Comparison of ENCODE assay signal across 14 cellular contexts in genomic region chr2:110106642-110107041, GRCh38. TPM values are rescaled to one million over a fixed set of nuclear protein-coding genes. Genes with fewer than 3 reads are reported as not detected.
A peak's percentile ranks its signal among the peaks of the same experiment; 100 is the strongest.
DNase-seq lines count a peak whose midpoint lies in the region; ATAC-seq, FAIRE-seq and TF ChIP-seq lines count a peak whose summit lies in the region.
"Had no signal": no experiment of that assay in that cellular context is flagged by ENCODE, and none has a peak within 500 bp of the region (broad histone marks: within the 10 kb centered on the region; RNA-seq: fewer than 3 reads in every experiment).

No MANE protein-coding gene starts in this region.

- no peaks in the 10 kb centered on the region for H3K9me3 ChIP-seq in suprapubic skin
- no peaks in the 10 kb centered on the region for H3K9me3 ChIP-seq in effector memory CD4-positive, alpha-beta T cell (ENCODE audit: control insufficient read depth, low read length)

- ATAC-seq in GM21360 (IDR thresholded peaks at IDR 0.05; ENCODE audit: unreplicated experiment): no peak
- ATAC-seq: naive thymus-derived CD4-positive, alpha-beta T cell had no signal

- H3K27me3 ChIP-seq in suprapubic skin: no peaks in the 10 kb centered on the region
- peaks cover 4% of the 10 kb centered on the region for H3K27me3 ChIP-seq in effector memory CD4-positive, alpha-beta T cell (replicated peaks; ENCODE audit: control insufficient read depth, insufficient read depth, low read length, poor library complexity, severe bottlenecking)

- no peak overlapping the region for H3K4me3 ChIP-seq in suprapubic skin
- no peak overlapping the region for H3K4me3 ChIP-seq in effector memory CD4-positive, alpha-beta T cell (ENCODE audit: insufficient read depth, low read depth, low read length, poor library complexity, severe bottlenecking)

- TF ChIP-seq CTCF in suprapubic skin (IDR thresholded peaks at IDR 0.05): no peak

- FAIRE-seq in RCC 7860 (lab: Jason Lieb, UNC): no peak

- H3K36me3 ChIP-seq in suprapubic skin: no peaks in the 10 kb centered on the region
- H3K36me3 ChIP-seq in effector memory CD4-positive, alpha-beta T cell (ENCODE audit: control insufficient read depth, insufficient read depth, low read length): no peaks in the 10 kb centered on the region

- 67% methylated on average over 6 of the region's 6 CpGs for WGBS in suprapubic skin

- DNase-seq in H4 (ENCODE audit: low spot score) (peak; percentile 97), RCC 7860 (ENCODE audit: low spot score) (peak; percentile 52), fibroblast of gingiva (ENCODE audit: low read depth) (peak; percentile 27), suprapubic skin (ENCODE audit: low spot score in 2 of 2) (no peak), AG08395 (ENCODE audit: low spot score) (no peak)
- no peak for DNase-seq in effector memory CD4-positive, alpha-beta T cell
- no peak for DNase-seq in stimulated activated naive CD4-positive, alpha-beta T cell (lab: John Stamatoyannopoulos, UW)
- DNase-seq: hippocampal formation; naive thymus-derived CD4-positive, alpha-beta T cell; NCI-H446 treated with DMSO at 0.1 percent for 48 hours; stimulated activated CD4-positive, alpha-beta T cell treated with anti-CD3 and anti-CD28 coated beads, Interleukin-12 subunit alpha, Interleukin-12 subunit beta, amount 100 ng/mL, for 4 hours; stimulated activated naive CD8-positive, alpha-beta T cell treated with anti-CD3 and anti-CD28 coated beads, Interleukin-15, Interleukin-2, amounts not matched to agents 100 U/mL and 50 U/mL, for 24 hours had no signal

- peak overlapping the region; percentile 28 for H3K27ac ChIP-seq in suprapubic skin
- H3K27ac ChIP-seq in effector memory CD4-positive, alpha-beta T cell (ENCODE audit: insufficient read depth, low read length, poor library complexity, severe bottlenecking): no peak overlapping the region

- peaks cover 38% of the 10 kb centered on the region for H3K4me1 ChIP-seq in suprapubic skin
- H3K4me1 ChIP-seq in effector memory CD4-positive, alpha-beta T cell (ENCODE audit: control insufficient read depth, insufficient read depth, low read length, poor library complexity, severe bottlenecking): no peaks in the 10 kb centered on the region

- no peak for TF ChIP-seq POLR2A in suprapubic skin (IDR thresholded peaks at IDR 0.05)

- TF ChIP-seq EP300 in suprapubic skin (IDR thresholded peaks at IDR 0.05): no peak

RNA-seq across cellular contexts. Expression of gene MALL, which starts 9.0 kb away (rescaled TPM):
- 0.10 TPM in 1 of 2 replicates, not detected in the other for total RNA-seq in H4 (2014; rRNA removed; shearing (Covaris generic))
- total RNA-seq in suprapubic skin: 10 to 100 TPM; 20.8 to 49.2 (median 41.6) TPM
- total RNA-seq: T-helper 1 cell treated with Interleukin-12 subunit alpha and Interleukin-12 subunit beta and Interleukin-4 antibody, amounts not matched to agents 30 ng/mL and 1 ng/mL, for 36 hours had no signal

Comparison
In these comparisons a context has a peak if more than half of its experiments do, and no peak if none do; other contexts are left out.
1. DNase-seq: peak in H4 (single experiment), RCC 7860 (single experiment) and fibroblast of gingiva (single experiment); none in suprapubic skin (0 of 2), effector memory CD4-positive, alpha-beta T cell (0 of 3), stimulated activated naive CD4-positive, alpha-beta T cell (0 of 6) and AG08395 (single experiment).
2. RNA of gene MALL, which starts 9.0 kb away (total RNA-seq): 20.8 to 49.2 TPM in suprapubic skin; 0.10 TPM in H4; every median in the first group is over 10 times any median in the second.